2 cellular contexts compared by ENCODE assay signal in genomic region chr11:113474362-113475159, GRCh38.
TF ChIP-seq lines count a peak whose summit lies in the region.

No MANE protein-coding gene starts in this region.

TF ChIP-seq in HCT116, 20 proteins besides CTCF, POLR2A, EP300 and RAD21 (continued from another document):
- TF ChIP-seq SRF (IDR thresholded peaks at IDR 0.05; ENCODE audit: low read depth) (no peak), ELF1 (IDR thresholded peaks at IDR 0.05; ENCODE audit: borderline replicate concordance, low read depth) (no peak)
- TF ChIP-seq, protein P1, sequence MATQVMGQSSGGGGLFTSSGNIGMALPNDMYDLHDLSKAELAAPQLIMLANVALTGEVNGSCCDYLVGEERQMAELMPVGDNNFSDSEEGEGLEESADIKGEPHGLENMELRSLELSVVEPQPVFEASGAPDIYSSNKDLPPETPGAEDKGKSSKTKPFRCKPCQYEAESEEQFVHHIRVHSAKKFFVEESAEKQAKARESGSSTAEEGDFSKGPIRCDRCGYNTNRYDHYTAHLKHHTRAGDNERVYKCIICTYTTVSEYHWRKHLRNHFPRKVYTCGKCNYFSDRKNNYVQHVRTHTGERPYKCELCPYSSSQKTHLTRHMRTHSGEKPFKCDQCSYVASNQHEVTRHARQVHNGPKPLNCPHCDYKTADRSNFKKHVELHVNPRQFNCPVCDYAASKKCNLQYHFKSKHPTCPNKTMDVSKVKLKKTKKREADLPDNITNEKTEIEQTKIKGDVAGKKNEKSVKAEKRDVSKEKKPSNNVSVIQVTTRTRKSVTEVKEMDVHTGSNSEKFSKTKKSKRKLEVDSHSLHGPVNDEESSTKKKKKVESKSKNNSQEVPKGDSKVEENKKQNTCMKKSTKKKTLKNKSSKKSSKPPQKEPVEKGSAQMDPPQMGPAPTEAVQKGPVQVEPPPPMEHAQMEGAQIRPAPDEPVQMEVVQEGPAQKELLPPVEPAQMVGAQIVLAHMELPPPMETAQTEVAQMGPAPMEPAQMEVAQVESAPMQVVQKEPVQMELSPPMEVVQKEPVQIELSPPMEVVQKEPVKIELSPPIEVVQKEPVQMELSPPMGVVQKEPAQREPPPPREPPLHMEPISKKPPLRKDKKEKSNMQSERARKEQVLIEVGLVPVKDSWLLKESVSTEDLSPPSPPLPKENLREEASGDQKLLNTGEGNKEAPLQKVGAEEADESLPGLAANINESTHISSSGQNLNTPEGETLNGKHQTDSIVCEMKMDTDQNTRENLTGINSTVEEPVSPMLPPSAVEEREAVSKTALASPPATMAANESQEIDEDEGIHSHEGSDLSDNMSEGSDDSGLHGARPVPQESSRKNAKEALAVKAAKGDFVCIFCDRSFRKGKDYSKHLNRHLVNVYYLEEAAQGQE (IDR thresholded peaks at IDR 0.05; ENCODE audit: low read depth) = peak; percentile 77

TF ChIP-seq in GM12878, 131 proteins besides CTCF, POLR2A, EP300 and RAD21 (continued from another document):
- TF ChIP-seq, protein P1 (IDR thresholded peaks at IDR 0.05; ENCODE audit: low read depth, low read length) = peak; percentile 89
